In the genomic region with DNA sequence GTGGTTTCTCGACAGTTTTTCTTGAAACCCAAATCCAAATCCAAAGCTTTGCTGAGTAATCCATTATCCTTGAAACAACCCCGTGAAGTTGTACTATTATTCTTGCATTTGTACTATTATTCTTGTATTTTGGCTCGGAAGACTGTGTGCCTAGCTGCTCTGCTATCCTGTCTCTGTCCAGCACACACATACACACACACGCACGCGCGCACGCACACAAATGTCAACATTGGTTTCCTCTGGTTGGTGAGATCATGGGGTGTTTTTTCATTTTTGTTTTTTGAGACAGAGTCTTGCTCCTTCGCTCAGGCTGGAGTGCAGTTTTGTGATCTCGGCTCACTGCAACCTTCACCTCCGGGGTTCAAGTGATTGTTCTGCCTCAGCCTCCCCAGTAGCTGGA, we compare ENCODE assay signal across 1 cellular context.
TF ChIP-seq lines count a peak whose summit lies in the region.

No MANE protein-coding gene starts in this region.

TF ChIP-seq in GM23338, 12 proteins besides CTCF, POLR2A, EP300 and RAD21 (continued from another document):
- TF ChIP-seq REST (IDR thresholded peaks at IDR 0.05; ENCODE audit: unreplicated experiment) = no peak
- TF ChIP-seq ZNF331 (CRISPR knock-in tag; IDR thresholded peaks at IDR 0.05; ENCODE audit: low read depth) = no peak
- TF ChIP-seq POLR2AphosphoS5 (IDR thresholded peaks at IDR 0.05; ENCODE audit: low read depth) = no peak
- TF ChIP-seq EZH2 (IDR thresholded peaks at IDR 0.05; ENCODE audit: low read depth, unreplicated experiment) = no peak
- no peak for TF ChIP-seq NANOG (IDR thresholded peaks at IDR 0.05; ENCODE audit: borderline replicate concordance)
